Comparison of ENCODE assay signal across 32 cellular contexts in the genomic region with DNA sequence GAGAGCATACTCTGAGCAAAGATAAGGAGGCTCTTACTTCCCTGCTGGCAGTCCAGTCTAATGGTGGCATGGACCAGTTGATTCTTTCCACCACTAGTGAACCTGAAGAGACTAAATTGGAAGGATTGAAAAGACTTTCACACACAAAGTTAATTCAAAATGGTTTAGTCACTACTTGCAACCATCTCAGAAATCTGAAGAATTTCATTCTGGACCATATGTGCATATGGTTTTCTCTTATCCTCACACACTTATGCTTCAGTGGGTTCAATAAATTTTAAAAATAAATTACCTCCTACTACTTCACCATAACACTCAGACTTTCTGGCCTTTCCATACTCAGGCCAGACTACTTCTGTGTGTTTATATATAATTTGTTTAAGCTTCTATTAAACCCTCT. TPM values are rescaled to one million over a fixed set of nuclear protein-coding genes. Genes with fewer than 3 reads are reported as not detected.
DNase-seq lines count a peak whose midpoint lies in the region; ATAC-seq, FAIRE-seq and TF ChIP-seq lines count a peak whose summit lies in the region.
"Had no signal": no experiment of that assay in that cellular context is flagged by ENCODE, and none has a peak within 500 bp of the region (broad histone marks: within the 10 kb centered on the region; RNA-seq: fewer than 3 reads in every experiment).

No MANE protein-coding gene starts in this region.

- no peak for FAIRE-seq in astrocyte (lab: Jason Lieb, UNC)
- FAIRE-seq: bronchial epithelial cell, colon, G401.6, H54, islet of Langerhans had no signal

- no peaks in the 10 kb centered on the region for H3K36me3 Mint-ChIP-seq in astrocyte (ENCODE audit: low read depth, unreplicated experiment)
- H3K36me3 Mint-ChIP-seq: naive thymus-derived CD4-positive, alpha-beta T cell; stimulated activated naive B cell treated with anti-CD40 and anti-IgM and Interleukin-4, amounts not matched to agents 10 μg/mL and 1 μg/mL and 100 μg/mL, for 72 hours had no signal

- intact Hi-C loops in posterior vena cava (cut with DNase I), result no loop called here

- peaks cover 70% of the 10 kb centered on the region for H3K4me1 Mint-ChIP-seq in astrocyte (ENCODE audit: low read depth, unreplicated experiment)
- H3K4me1 Mint-ChIP-seq: activated CD4-positive, alpha-beta memory T cell treated with anti-CD3 and anti-CD28 coated beads, Interleukin-2, amount 10 ng/mL, durations not matched to agents 7 days and 5 days; activated T-helper 17 cell treated with anti-CD3 and anti-CD28 coated beads, Interleukin-2, amount 50 U/mL, for 72 hours; naive thymus-derived CD4-positive, alpha-beta T cell; stimulated activated naive B cell treated with anti-CD40 and anti-IgM and Interleukin-4, amounts not matched to agents 10 μg/mL and 1 μg/mL and 100 μg/mL, for 72 hours had no signal

- peak overlapping the region; percentile 46 for H3K27ac ChIP-seq in astrocyte (ENCODE audit: low read depth, low read length)
- H3K27ac ChIP-seq: BLaER1, neutrophil, suprapubic skin, upper lobe of right lung had no signal

- H3K27me3 Mint-ChIP-seq in astrocyte (ENCODE audit: low read depth, unreplicated experiment), result no peaks in the 10 kb centered on the region
- H3K27me3 Mint-ChIP-seq: activated CD4-positive, alpha-beta memory T cell treated with anti-CD3 and anti-CD28 coated beads, Interleukin-2, amount 10 ng/mL, durations not matched to agents 7 days and 5 days; stimulated activated naive B cell treated with anti-CD40 and anti-IgM and Interleukin-4, amounts not matched to agents 10 μg/mL and 1 μg/mL and 100 μg/mL, for 72 hours had no signal

- ATAC-seq in HG02642 (IDR thresholded peaks at IDR 0.05; ENCODE audit: poor library complexity, unreplicated experiment), result no peak
- no peak for ATAC-seq in HG02623 (IDR thresholded peaks at IDR 0.05; ENCODE audit: unreplicated experiment)
- ATAC-seq: activated T-helper 17 cell treated with anti-CD3 and anti-CD28 coated beads, Interleukin-2, amount 50 U/mL, for 72 hours; left ventricle myocardium superior; naive thymus-derived CD4-positive, alpha-beta T cell; stimulated activated naive B cell treated with anti-CD40 and anti-IgM and Interleukin-4, amounts not matched to agents 10 μg/mL and 1 μg/mL and 100 μg/mL, for 72 hours; upper lobe of right lung had no signal

- no peaks in the 10 kb centered on the region for H3K27me3 ChIP-seq in astrocyte (ENCODE audit: insufficient read depth, low read length)
- H3K27me3 ChIP-seq: BLaER1, MG63, neutrophil, suprapubic skin, upper lobe of right lung had no signal

- no peaks in the 10 kb centered on the region for H4K20me1 ChIP-seq in astrocyte (ENCODE audit: insufficient read depth, low read length)
- H4K20me1 ChIP-seq: BLaER1 had no signal

- no peaks in the 10 kb centered on the region for H3K9me3 ChIP-seq in astrocyte (ENCODE audit: insufficient read depth, low read depth, low read length)
- H3K9me3 ChIP-seq: BLaER1, MG63, neutrophil, suprapubic skin, upper lobe of right lung had no signal

- peak overlapping the region; percentile 0 for H3K4me3 Mint-ChIP-seq in astrocyte (ENCODE audit: unreplicated experiment)
- H3K4me3 Mint-ChIP-seq: activated CD4-positive, alpha-beta memory T cell treated with anti-CD3 and anti-CD28 coated beads, Interleukin-2, amount 10 ng/mL, durations not matched to agents 7 days and 5 days; activated T-helper 17 cell treated with anti-CD3 and anti-CD28 coated beads, Interleukin-2, amount 50 U/mL, for 72 hours; naive thymus-derived CD4-positive, alpha-beta T cell; stimulated activated naive B cell treated with anti-CD40 and anti-IgM and Interleukin-4, amounts not matched to agents 10 μg/mL and 1 μg/mL and 100 μg/mL, for 72 hours had no signal

- peak; percentile 61 for DNase-seq in ACHN
- peak; percentile 4 for DNase-seq in Daoy (ENCODE audit: low read depth)
- peak; percentile 93 for DNase-seq in astrocyte (ENCODE audit: low read depth)
- DNase-seq in iris pigment epithelial cell (ENCODE audit: low read depth), result peak; percentile 15
- DNase-seq in posterior vena cava (ENCODE audit: low spot score), result no peak
- no peak for DNase-seq in medulla oblongata (ENCODE audit: extremely low spot score)
- DNase-seq: activated CD4-positive, alpha-beta memory T cell treated with anti-CD3 and anti-CD28 coated beads, Interleukin-2, amount 10 ng/mL, durations not matched to agents 7 days and 5 days; activated CD8-positive, alpha-beta memory T cell treated with anti-CD3 and anti-CD28 coated beads, Interleukin-2, amount 50 U/mL, for 48 hours; activated naive CD4-positive, alpha-beta T cell treated with anti-CD3 and anti-CD28 coated beads, Interleukin-2, amount 50 U/mL, for 16 hours; amniotic stem cell; DMS153; effector CD4-positive, alpha-beta T cell; KBM-7; left ventricle myocardium superior; MG63; naive thymus-derived CD4-positive, alpha-beta T cell; NCI-H2227 treated with DMSO at 0.1 percent for 48 hours; SIG-M5; stimulated activated naive B cell treated with anti-CD40 and anti-IgM and Interleukin-4, amounts not matched to agents 10 μg/mL and 1 μg/mL and 100 μg/mL, for 72 hours; SW 1271; upper lobe of right lung had no signal

- no peak overlapping the region for H2AFZ ChIP-seq in astrocyte (ENCODE audit: low read depth, low read length)

- H3K79me2 ChIP-seq in astrocyte (ENCODE audit: insufficient read depth, low read length), result peaks cover 36% of the 10 kb centered on the region

- peaks cover 27% of the 10 kb centered on the region for H3K4me1 ChIP-seq in astrocyte (ENCODE audit: insufficient read depth, low read length)
- H3K4me1 ChIP-seq: BLaER1, suprapubic skin, upper lobe of right lung had no signal

- peak overlapping the region; percentile 58 for H3K4me2 ChIP-seq in astrocyte (ENCODE audit: low read length)
- H3K4me2 ChIP-seq: BLaER1 had no signal

- no peak overlapping the region for H3K4me3 ChIP-seq in astrocyte (ENCODE audit: insufficient read depth, low read depth, low read length)
- H3K4me3 ChIP-seq: BLaER1, MG63, suprapubic skin, upper lobe of right lung had no signal

- H3K27ac Mint-ChIP-seq in astrocyte (ENCODE audit: unreplicated experiment), result peak overlapping the region; percentile 21
- H3K27ac Mint-ChIP-seq: activated CD4-positive, alpha-beta memory T cell treated with anti-CD3 and anti-CD28 coated beads, Interleukin-2, amount 10 ng/mL, durations not matched to agents 7 days and 5 days; activated T-helper 17 cell treated with anti-CD3 and anti-CD28 coated beads, Interleukin-2, amount 50 U/mL, for 72 hours; naive thymus-derived CD4-positive, alpha-beta T cell; stimulated activated naive B cell treated with anti-CD40 and anti-IgM and Interleukin-4, amounts not matched to agents 10 μg/mL and 1 μg/mL and 100 μg/mL, for 72 hours had no signal

- H3K9me3 Mint-ChIP-seq in astrocyte (ENCODE audit: unreplicated experiment), result no peaks in the 10 kb centered on the region
- H3K9me3 Mint-ChIP-seq: activated CD4-positive, alpha-beta memory T cell treated with anti-CD3 and anti-CD28 coated beads, Interleukin-2, amount 10 ng/mL, durations not matched to agents 7 days and 5 days; activated T-helper 17 cell treated with anti-CD3 and anti-CD28 coated beads, Interleukin-2, amount 50 U/mL, for 72 hours; stimulated activated naive B cell treated with anti-CD40 and anti-IgM and Interleukin-4, amounts not matched to agents 10 μg/mL and 1 μg/mL and 100 μg/mL, for 72 hours had no signal

- no peak overlapping the region for H3K9ac ChIP-seq in astrocyte (ENCODE audit: low read length)
- H3K9ac ChIP-seq: BLaER1 had no signal

- TF ChIP-seq CTCF in astrocyte (IDR thresholded peaks at IDR 0.05; ENCODE audit: insufficient read depth, low read depth, low read length), result no peak

- H3K36me3 ChIP-seq in astrocyte (ENCODE audit: insufficient read depth, low read length), result no peaks in the 10 kb centered on the region
- H3K36me3 ChIP-seq: BLaER1, MG63, neutrophil, suprapubic skin, upper lobe of right lung had no signal

- in situ Hi-C loops in ACHN (cut with HindIII; ENCODE audit: low pct_ligation_motif_present, low pct_unique_long_range_greater_than_20kb, low sequenced_read_pairs), result no loop called here

RNA-seq across cellular contexts. Expression of a gene that starts 44.7 kb away (rescaled TPM):
- total RNA-seq in Daoy (2014; rRNA removed; shearing (Covaris generic)), result 91.4 and 101 TPM in 2 replicates
- total RNA-seq in astrocyte (414 and 491 TPM in 2 replicates), posterior vena cava (1 to 10 TPM; 2.5 to 5.5 TPM)

Comparison
In these comparisons a context has a peak if more than half of its experiments do, and no peak if none do; other contexts are left out.
1. DNase-seq: peak in ACHN (single experiment), Daoy (single experiment), astrocyte (single experiment) and iris pigment epithelial cell (single experiment); none in posterior vena cava (single experiment) and medulla oblongata (single experiment).
2. RNA of a gene that starts 44.7 kb away (total RNA-seq): 414 to 491 TPM in astrocyte and 91.4 to 101 TPM in Daoy; 2.5 to 5.5 TPM in posterior vena cava; every median in the first group is over 10 times any median in the second.